Comparison of ENCODE assay signal across 24 cellular contexts in genomic region chr10:123962756-123963469, GRCh38.
"Had no signal": no experiment of that assay in that cellular context is flagged by ENCODE, and none has a peak within 500 bp of the region (broad histone marks: within the 10 kb centered on the region; RNA-seq: fewer than 3 reads in every experiment).

No MANE protein-coding gene starts in this region.

- H3K27ac ChIP-seq: adrenal gland, breast epithelium, Peyer's patch, RWPE1, SJCRH30, VCaP had no signal

- H3K27me3 ChIP-seq: adrenal gland, breast epithelium, Peyer's patch, SJCRH30 had no signal

- DNase-seq: activated CD4-positive, alpha-beta memory T cell treated with anti-CD3 and anti-CD28 coated beads for 36 hours; activated CD4-positive, alpha-beta T cell treated with anti-CD3 and anti-CD28 coated beads, Interleukin-2, amount 10 ng/mL, durations not matched to agents 7 days and 5 days; activated CD4-positive, CD25-positive, alpha-beta regulatory T cell; activated CD8-positive, alpha-beta memory T cell treated with anti-CD3 and anti-CD28 coated beads, Interleukin-2, amount 50 U/mL, for 4 hours; activated naive CD4-positive, alpha-beta T cell treated with anti-CD3 and anti-CD28 coated beads, Interleukin-2, amount 50 U/mL, for 16 hours; activated naive CD8-positive, alpha-beta T cell treated with anti-CD3 and anti-CD28 coated beads, Interleukin-2, amount 10 ng/mL, durations not matched to agents 7 days and 5 days; adrenal gland; anterior cingulate cortex; Kasumi-1; KBM-7; NCI-H1048; NCI-H146; NCI-H187 treated with DMSO at 0.1 percent for 48 hours; NCI-H2081 treated with DMSO at 0.1 percent for 48 hours; NCI-H446; NCI-H524; Peyer's patch; Right ventricle myocardium superior; SJCRH30; SK-N-SH; T-helper 1 cell had no signal

- H3K36me3 ChIP-seq: adrenal gland, breast epithelium, Peyer's patch, SJCRH30 had no signal

- H3K9me3 ChIP-seq: adrenal gland, Peyer's patch, SJCRH30, SK-N-SH had no signal

- H3K9ac ChIP-seq: SK-N-SH had no signal

- H3K4me1 ChIP-seq: breast epithelium, SJCRH30 had no signal

- H3K4me3 ChIP-seq: adrenal gland, breast epithelium, Peyer's patch, SJCRH30 had no signal
